ENCODE assay signal across 7 cellular contexts in genomic region chr4:184472540-184473264, GRCh38. TPM values are rescaled to one million over a fixed set of nuclear protein-coding genes. Genes with fewer than 3 reads are reported as not detected.
DNase-seq lines count a peak whose midpoint lies in the region; ATAC-seq and TF ChIP-seq lines count a peak whose summit lies in the region.

No MANE protein-coding gene starts in this region.

- H3K4me3 ChIP-seq in left lung = peak overlapping the region; percentile 68 to 87

- H3K27me3 ChIP-seq in left lung = no peaks in the 10 kb centered on the region

- H3K27ac ChIP-seq in left lung = peak overlapping the region; percentile 95 to 99

- peaks cover 56% of the 10 kb centered on the region for H3K4me1 Mint-ChIP-seq in dendritic cell treated with granulocyte-macrophage colony-stimulating factor and Interleukin-4, amounts not matched to agents 40 ng/mL and 50 ng/mL, for 4 days (ENCODE audit: low read depth)

- no peaks in the 10 kb centered on the region for H3K9me3 Mint-ChIP-seq in dendritic cell treated with granulocyte-macrophage colony-stimulating factor and Interleukin-4, amounts not matched to agents 40 ng/mL and 50 ng/mL, for 4 days

- peaks cover 21 to 65% of the 10 kb centered on the region in 2 donors for H3K4me1 ChIP-seq in left lung

- H3K4me3 Mint-ChIP-seq in dendritic cell treated with granulocyte-macrophage colony-stimulating factor and Interleukin-4, amounts not matched to agents 40 ng/mL and 50 ng/mL, for 4 days = peak overlapping the region; percentile 79

- H3K36me3 ChIP-seq in left lung = peaks cover 0 to 11% of the 10 kb centered on the region in 2 donors

- POLR2A ChIA-PET in GM10248 (lab: Yijun Ruan, JAX) = no interaction called here

- no peaks in the 10 kb centered on the region for H3K27me3 Mint-ChIP-seq in dendritic cell treated with granulocyte-macrophage colony-stimulating factor and Interleukin-4, amounts not matched to agents 40 ng/mL and 50 ng/mL, for 4 days

- intact Hi-C loops in dendritic cell treated with granulocyte-macrophage colony-stimulating factor and Interleukin-4, amounts not matched to agents 40 ng/mL and 50 ng/mL, for 4 days (cut with micrococcal nuclease) = loop anchor here (5.0 to 10.0 kb wide), 3 partner anchors 35 to 262 kb away; partner anchors contain the start of gene CENPU
- intact Hi-C loops in left lung (cut with DNase I) = loop anchor here in 1 of 2 donors (10.0 kb wide), 1 partner anchor 62 kb away; no protein-coding TSS in a partner anchor

- H3K9me3 ChIP-seq in left lung = no peaks in the 10 kb centered on the region

- H3K36me3 Mint-ChIP-seq in dendritic cell treated with granulocyte-macrophage colony-stimulating factor and Interleukin-4, amounts not matched to agents 40 ng/mL and 50 ng/mL, for 4 days (ENCODE audit: low read depth) = peaks cover 48% of the 10 kb centered on the region

- H3K27ac Mint-ChIP-seq in dendritic cell treated with granulocyte-macrophage colony-stimulating factor and Interleukin-4, amounts not matched to agents 40 ng/mL and 50 ng/mL, for 4 days = peak overlapping the region; percentile 87

- CTCF ChIA-PET in GM10248 (lab: Yijun Ruan, JAX) = no interaction called here

- no peak for TF ChIP-seq CTCF in GM10248 (IDR thresholded peaks at IDR 0.05; ENCODE audit: control extremely low read depth, extremely low read depth, low read depth, missing control alignments)
- no peak for TF ChIP-seq CTCF in left lung (IDR thresholded peaks at IDR 0.05)

- ATAC-seq in left lung = peak; percentile 66

- DNase-seq in GM10248 (ENCODE audit: extremely low spot score) = peak; percentile 69
- peak; percentile 47 for DNase-seq in H4 (ENCODE audit: low spot score)
- DNase-seq in NCI-H1092 treated with DMSO at 0.1 percent for 48 hours (lab: John Stamatoyannopoulos, UW) = peak; percentile 45
- DNase-seq in activated CD4-positive, alpha-beta T cell treated with anti-CD3 and anti-CD28 coated beads for 48 hours = peak; percentile 66
- peak; percentile 79 to 96 for DNase-seq in left lung
- peak; percentile 43 for DNase-seq in stimulated activated CD4-positive, alpha-beta T cell treated with anti-CD3 and anti-CD28 coated beads, Interleukin-4, amount 100 ng/mL, for 1 hour

RNA-seq across cellular contexts. Expression of gene IRF2, which starts 1.6 kb away (rescaled TPM):
- 33.5 and 35.9 TPM in 2 replicates for total RNA-seq in H4 (2014; rRNA removed; shearing (Covaris generic))
- 10 to 100 TPM; 32.8 to 50.2 TPM for total RNA-seq in left lung

Comparison
In these comparisons a context has a peak if more than half of its experiments do, and no peak if none do; other contexts are left out.
1. Peak in every context shown above with its lines: DNase-seq, ATAC-seq, H3K4me3 ChIP-seq and H3K27ac ChIP-seq.